In genomic region chr5:73745806-73746205, GRCh38 we compare ENCODE assay signal across 17 cellular contexts.
DNase-seq lines count a peak whose midpoint lies in the region; ATAC-seq, FAIRE-seq and TF ChIP-seq lines count a peak whose summit lies in the region.
"Had no signal": no experiment of that assay in that cellular context is flagged by ENCODE, and none has a peak within 500 bp of the region (broad histone marks: within the 10 kb centered on the region; RNA-seq: fewer than 3 reads in every experiment).

No MANE protein-coding gene starts in this region.

- H4K20me1 ChIP-seq in PC-3 (ENCODE audit: low read length) (no peaks in the 10 kb centered on the region), endothelial cell of umbilical vein (replicated peaks; ENCODE audit: control insufficient read depth, extremely low read depth, insufficient read depth, low read length) (no peaks in the 10 kb centered on the region)
- H4K20me1 ChIP-seq: BLaER1 treated with 17β-estradiol and CSF1 and Interleukin-3, amounts not matched to agents 10 nM and 100 nM had no signal

- H3K9me3 ChIP-seq in PC-3 (ENCODE audit: low read length): no peaks in the 10 kb centered on the region
- H3K9me3 ChIP-seq in endothelial cell of umbilical vein (replicated peaks; ENCODE audit: control insufficient read depth, insufficient read depth, low read length): no peaks in the 10 kb centered on the region
- H3K9me3 ChIP-seq in thoracic aorta: no peaks in the 10 kb centered on the region
- H3K9me3 ChIP-seq: HAP-1 had no signal

- no peak for TF ChIP-seq CTCF in PC-3 (conservative IDR thresholded peaks at IDR 0.05; ENCODE audit: low read depth, low read length)
- no peak for TF ChIP-seq CTCF in endothelial cell of umbilical vein (IDR thresholded peaks at IDR 0.05; ENCODE audit: extremely low read depth in 1 of 2, insufficient read depth in 1 of 2, low read depth in 1 of 2, low read length in 2 of 2)
- no peak for TF ChIP-seq CTCF in thoracic aorta (IDR thresholded peaks at IDR 0.05)

- H3K36me3 ChIP-seq in PC-3 (ENCODE audit: low read depth, low read length) (no peaks in the 10 kb centered on the region), endothelial cell of umbilical vein (ENCODE audit: control insufficient read depth in 2 of 2, extremely low read depth in 1 of 2, insufficient read depth in 2 of 2, low read length in 2 of 2) (peaks cover 3 to 4% of the 10 kb centered on the region in 2 experiments), thoracic aorta (no peaks in the 10 kb centered on the region)
- H3K36me3 ChIP-seq: BLaER1 treated with 17β-estradiol and CSF1 and Interleukin-3, amounts not matched to agents 10 nM and 100 nM; HAP-1 had no signal

- H2AFZ ChIP-seq in PC-3 (ENCODE audit: low read length) (no peak overlapping the region), endothelial cell of umbilical vein (ENCODE audit: low read depth, low read length) (no peak overlapping the region)
- H2AFZ ChIP-seq: GM23248 had no signal

- CTCF ChIA-PET in PC-3 (lab: Charles Lee): no interaction called here
- CTCF ChIA-PET in endothelial cell of umbilical vein (lab: Charles Lee): interaction anchor here (1.0 kb wide), 1 partner anchor 13 kb away, joined by 3 read pairs; no protein-coding TSS in a partner anchor

- DNase-seq in PC-3: peak; percentile 46
- DNase-seq in endothelial cell of umbilical vein (ENCODE audit: low read depth, low spot score): no peak
- DNase-seq in left lobe of liver (ENCODE audit: low spot score): no peak
- DNase-seq in thoracic aorta (ENCODE audit: low spot score): no peak
- DNase-seq in activated gamma-delta T cell (lab: John Stamatoyannopoulos, UW): no peak
- no peak for DNase-seq in RKO (ENCODE audit: low spot score)
- DNase-seq: CD8-positive, alpha-beta T cell; DMS 273 treated with DMSO at 0.1 percent for 48 hours; DMS53; DND-41; EL; GM23248 had no signal

- POLR2A ChIA-PET in PC-3 (lab: Charles Lee; ENCODE audit: unreplicated experiment) (no interaction called here), endothelial cell of umbilical vein (lab: Charles Lee) (no interaction called here)

- BruUV-seq in PC-3 (replicated peaks; lab: Mats Ljungman, UMichigan) (no TSS peak), endothelial cell of umbilical vein (replicated peaks; lab: Mats Ljungman, UMichigan) (no TSS peak)

- H3K27me3 ChIP-seq in PC-3 (ENCODE audit: low read length) (no peaks in the 10 kb centered on the region), endothelial cell of umbilical vein (ENCODE audit: control insufficient read depth in 2 of 2, insufficient read depth in 2 of 2, low read length in 2 of 2) (no peaks in the 10 kb centered on the region), thoracic aorta (replicated peaks; ENCODE audit: insufficient read depth) (no peaks in the 10 kb centered on the region)
- H3K27me3 ChIP-seq: BLaER1 treated with 17β-estradiol and CSF1 and Interleukin-3, amounts not matched to agents 10 nM and 100 nM had no signal

- peak overlapping the region; percentile 29 for H3K4me2 ChIP-seq in PC-3 (ENCODE audit: low read length)
- H3K4me2 ChIP-seq in endothelial cell of umbilical vein (ENCODE audit: insufficient read depth, low read length): peak overlapping the region; percentile 33
- H3K4me2 ChIP-seq: BLaER1 treated with 17β-estradiol and CSF1 and Interleukin-3, amounts not matched to agents 10 nM and 100 nM had no signal

- intact Hi-C loops in PC-3 (cut with micrococcal nuclease) (loop anchor here (1.0 kb wide), 1 partner anchor 18 kb away; no protein-coding TSS in a partner anchor), endothelial cell of umbilical vein (cut with micrococcal nuclease) (loop anchor here (2.0 to 5.0 kb wide), 3 partner anchors 31 to 119 kb away; partner anchors contain the start of gene ARHGEF28)

- peaks cover 19% of the 10 kb centered on the region for H3K4me1 ChIP-seq in PC-3 (ENCODE audit: insufficient read depth, low read length)
- H3K4me1 ChIP-seq in endothelial cell of umbilical vein (ENCODE audit: control insufficient read depth, extremely low read depth, insufficient read depth, low read length): peaks cover 74% of the 10 kb centered on the region
- H3K4me1 ChIP-seq in thoracic aorta (ENCODE audit: control insufficient read depth in 1 of 2, low read depth in 2 of 2): peaks cover 41 to 55% of the 10 kb centered on the region in 2 donors
- H3K4me1 ChIP-seq: BLaER1 treated with 17β-estradiol and CSF1 and Interleukin-3, amounts not matched to agents 10 nM and 100 nM; HAP-1 had no signal

- H3K4me3 ChIP-seq in PC-3 (ENCODE audit: low read length): no peak overlapping the region
- H3K4me3 ChIP-seq in endothelial cell of umbilical vein (replicated peaks in 1 of 3; ENCODE audit: insufficient read depth in 1 of 3, low read depth in 1 of 3, low read length in 3 of 3): no peak overlapping the region
- no peak overlapping the region for H3K4me3 ChIP-seq in thoracic aorta
- H3K4me3 ChIP-seq: BLaER1 treated with 17β-estradiol and CSF1 and Interleukin-3, amounts not matched to agents 10 nM and 100 nM; GM12878; GM23248; HAP-1 had no signal

- TF ChIP-seq POLR2A in endothelial cell of umbilical vein (IDR thresholded peaks at IDR 0.05; ENCODE audit: low read depth, low read length): no peak

- H3K27ac ChIP-seq in PC-3 (ENCODE audit: low read length) (peak overlapping the region; percentile 21; the same call in 1 of the 2 replicates), endothelial cell of umbilical vein (ENCODE audit: insufficient read depth, low read depth, low read length) (no peak overlapping the region), thoracic aorta (peak overlapping the region; percentile 23 to 31)
- H3K27ac ChIP-seq: BLaER1 treated with 17β-estradiol and CSF1 and Interleukin-3, amounts not matched to agents 10 nM and 100 nM; GM23248 had no signal

- no peaks in the 10 kb centered on the region for H3F3A ChIP-seq in PC-3 (ENCODE audit: low read length, unreplicated experiment)

- H3K79me2 ChIP-seq in PC-3 (ENCODE audit: low read length) (peaks cover 9% of the 10 kb centered on the region; the same call in 1 of the 2 replicates), endothelial cell of umbilical vein (ENCODE audit: control insufficient read depth, insufficient read depth, low read length) (peaks cover 73% of the 10 kb centered on the region)

- no peaks in the 10 kb centered on the region for H3K9me2 ChIP-seq in PC-3 (replicated peaks; ENCODE audit: low read length)

- H3K9me1 ChIP-seq in endothelial cell of umbilical vein (replicated peaks; ENCODE audit: control insufficient read depth, extremely low read depth, insufficient read depth, low read length): no peaks in the 10 kb centered on the region

- no peak for FAIRE-seq in endothelial cell of umbilical vein (lab: Jason Lieb, UNC)
- FAIRE-seq: GM12878, GM19239 had no signal

- no peak overlapping the region for H3K9ac ChIP-seq in PC-3 (ENCODE audit: low read length)
- no peak overlapping the region for H3K9ac ChIP-seq in endothelial cell of umbilical vein (replicated peaks; ENCODE audit: extremely low read depth, insufficient read depth, low read length)
- H3K9ac ChIP-seq: BLaER1 treated with 17β-estradiol and CSF1 and Interleukin-3, amounts not matched to agents 10 nM and 100 nM; GM23248 had no signal

- ATAC-seq in PC-3 (peak; percentile 49), left lobe of liver (peak; percentile 23), thoracic aorta (ENCODE audit: insufficient number of reproducible peaks, low FRiP score, low read depth) (no peak), esophagus mucosa (no peak)
- ATAC-seq: CD8-positive, alpha-beta T cell; GM12878 had no signal

- dilution Hi-C loops in endothelial cell of umbilical vein (cut with MboI; ENCODE audit: extremely low pct_ligation_motif_present, low sequenced_read_pairs): no loop called here

TF ChIP-seq in endothelial cell of umbilical vein, 7 proteins besides CTCF, POLR2A, EP300 and RAD21:
- no peak for TF ChIP-seq POLR2AphosphoS5 (IDR thresholded peaks at IDR 0.05; ENCODE audit: insufficient read depth, low read depth, low read length)

Comparison
In these comparisons a context has a peak if more than half of its experiments do, and no peak if none do; other contexts are left out.
1. ATAC-seq: peak in PC-3 (single experiment) and left lobe of liver (single experiment); none in thoracic aorta (single experiment) and esophagus mucosa (single experiment).